ENCODE assay signal across 20 cellular contexts in the genomic region with DNA sequence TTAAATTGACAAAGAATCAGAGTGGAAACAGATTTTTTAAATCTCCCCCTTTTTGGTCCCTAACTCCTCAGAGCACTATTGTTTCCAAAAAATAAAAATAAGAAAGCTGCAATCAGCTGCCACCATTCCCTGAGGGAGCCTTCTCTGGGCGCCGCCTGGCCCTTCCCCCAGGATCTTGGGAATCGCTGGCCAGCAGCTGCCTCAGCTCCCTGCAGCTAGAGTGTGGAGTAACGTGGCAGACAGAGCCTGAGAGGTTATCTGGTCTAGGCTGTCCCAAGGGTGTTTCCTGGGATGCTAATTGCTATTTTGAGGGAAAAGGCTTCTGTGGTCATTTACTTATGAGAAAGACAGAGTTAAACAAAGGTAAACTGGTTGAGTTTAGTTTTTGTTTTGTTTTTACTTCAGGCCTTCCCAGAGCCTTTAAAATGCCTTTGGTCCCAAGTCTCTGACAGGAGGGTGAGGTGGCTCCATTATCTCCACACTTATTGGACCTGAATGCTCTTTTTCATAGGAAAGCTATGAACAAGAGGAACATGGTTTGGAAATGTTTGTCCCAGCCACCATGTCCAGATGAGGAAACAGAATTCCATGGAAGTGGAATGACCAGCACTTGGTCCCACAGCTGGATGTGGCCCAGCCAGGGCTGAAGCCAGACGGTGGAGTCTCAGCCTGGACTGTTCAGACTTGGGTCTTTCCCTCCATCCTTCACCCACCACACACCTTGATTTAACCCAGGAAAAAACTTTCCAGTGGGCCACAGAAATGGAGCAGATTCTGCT. TPM values are rescaled to one million over a fixed set of nuclear protein-coding genes. Genes with fewer than 3 reads are reported as not detected.
A peak's percentile ranks its signal among the peaks of the same experiment; 100 is the strongest.
DNase-seq lines count a peak whose midpoint lies in the region; ATAC-seq and TF ChIP-seq lines count a peak whose summit lies in the region.
"Had no signal": no experiment of that assay in that cellular context is flagged by ENCODE, and none has a peak within 500 bp of the region (broad histone marks: within the 10 kb centered on the region; RNA-seq: fewer than 3 reads in every experiment).

No MANE protein-coding gene starts in this region.

- no peaks in the 10 kb centered on the region for H3K27me3 ChIP-seq in MG63
- H3K27me3 ChIP-seq: tibial artery had no signal

- peak; percentile 28 for DNase-seq in NCI-H2227 (lab: John Stamatoyannopoulos, UW; ENCODE audit: unreplicated experiment)
- DNase-seq in NCI-H2227 treated with DMSO at 0.1 percent for 48 hours (lab: John Stamatoyannopoulos, UW): no peak
- peak; percentile 66 for DNase-seq in NCI-H69 (lab: John Stamatoyannopoulos, UW)
- no peak for DNase-seq in left cardiac atrium
- DNase-seq in osteocyte (ENCODE audit: extremely low spot score, unreplicated experiment): peak; percentile 34
- no peak for DNase-seq in NCI-H2196 treated with DMSO at 0.1 percent for 48 hours (lab: John Stamatoyannopoulos, UW; ENCODE audit: unreplicated experiment)
- no peak for DNase-seq in MG63
- DNase-seq: activated CD4-positive, alpha-beta T cell treated with anti-CD3 and anti-CD28 coated beads, Interleukin-2, amount 10 ng/mL, durations not matched to agents 7 days and 5 days; amniotic stem cell; CD4-positive, CD25-positive, alpha-beta regulatory T cell; DMS79; effector CD4-positive, alpha-beta T cell; NCI-H187; stimulated activated naive B cell treated with anti-CD40 and anti-IgM and Interleukin-4, amounts not matched to agents 10 μg/mL and 1 μg/mL and 100 μg/mL, for 72 hours; tibial artery had no signal

- no peak overlapping the region for H3K4me3 ChIP-seq in MG63
- H3K4me3 ChIP-seq: A549, HAP-1, tibial artery had no signal

- no peaks in the 10 kb centered on the region for H3K9me3 ChIP-seq in MG63
- H3K9me3 ChIP-seq: A549, HAP-1, tibial artery had no signal

- H3K36me3 Mint-ChIP-seq in osteocyte (ENCODE audit: unreplicated experiment): peaks cover 3% of the 10 kb centered on the region
- H3K36me3 Mint-ChIP-seq: CD4-positive, CD25-positive, alpha-beta regulatory T cell; mesothelial cell of epicardium had no signal

- no peaks in the 10 kb centered on the region for H3K36me3 ChIP-seq in MG63
- H3K36me3 ChIP-seq: HAP-1, tibial artery had no signal

- intact Hi-C loops in left cardiac atrium (cut with DNase I): no loop called here

- no peak for TF ChIP-seq CTCF in osteocyte (IDR thresholded peaks at IDR 0.05)

- peaks cover 2% of the 10 kb centered on the region for H3K27me3 Mint-ChIP-seq in osteocyte (ENCODE audit: unreplicated experiment)
- H3K27me3 Mint-ChIP-seq: activated CD4-positive, alpha-beta T cell treated with anti-CD3 and anti-CD28 coated beads, Interleukin-2, amount 10 ng/mL, durations not matched to agents 7 days and 5 days had no signal

- H3K4me1 Mint-ChIP-seq in osteocyte (ENCODE audit: unreplicated experiment): peaks cover 4% of the 10 kb centered on the region
- H3K4me1 Mint-ChIP-seq: stimulated activated naive B cell treated with anti-CD40 and anti-IgM and Interleukin-4, amounts not matched to agents 10 μg/mL and 1 μg/mL and 100 μg/mL, for 72 hours had no signal

- ATAC-seq in left cardiac atrium (peak; percentile 75 to 82), GM21717 (IDR thresholded peaks at IDR 0.05; ENCODE audit: unreplicated experiment) (no peak)
- ATAC-seq: A549; stimulated activated naive B cell treated with anti-CD40 and anti-IgM and Interleukin-4, amounts not matched to agents 10 μg/mL and 1 μg/mL and 100 μg/mL, for 72 hours had no signal

- no peaks in the 10 kb centered on the region for H3K9me3 Mint-ChIP-seq in osteocyte (ENCODE audit: unreplicated experiment)
- H3K9me3 Mint-ChIP-seq: activated CD4-positive, alpha-beta T cell treated with anti-CD3 and anti-CD28 coated beads, Interleukin-2, amount 10 ng/mL, durations not matched to agents 7 days and 5 days; mesothelial cell of epicardium had no signal

- H3K27ac Mint-ChIP-seq in osteocyte (ENCODE audit: unreplicated experiment): no peak overlapping the region
- H3K27ac Mint-ChIP-seq: activated CD4-positive, alpha-beta T cell treated with anti-CD3 and anti-CD28 coated beads, Interleukin-2, amount 10 ng/mL, durations not matched to agents 7 days and 5 days; mesothelial cell of epicardium; stimulated activated naive B cell treated with anti-CD40 and anti-IgM and Interleukin-4, amounts not matched to agents 10 μg/mL and 1 μg/mL and 100 μg/mL, for 72 hours had no signal

- no peak overlapping the region for H3K4me3 Mint-ChIP-seq in osteocyte (ENCODE audit: unreplicated experiment)
- H3K4me3 Mint-ChIP-seq: activated CD4-positive, alpha-beta T cell treated with anti-CD3 and anti-CD28 coated beads, Interleukin-2, amount 10 ng/mL, durations not matched to agents 7 days and 5 days; CD4-positive, CD25-positive, alpha-beta regulatory T cell; mesothelial cell of epicardium; neural crest cell; stimulated activated naive B cell treated with anti-CD40 and anti-IgM and Interleukin-4, amounts not matched to agents 10 μg/mL and 1 μg/mL and 100 μg/mL, for 72 hours had no signal

RNA-seq across cellular contexts. Expression of gene KIAA1614, which starts 14.1 kb away (rescaled TPM):
- 1 to 10 TPM; 8.2 to 9.3 TPM for total RNA-seq in left cardiac atrium
- total RNA-seq in osteocyte: 6.6 and 8.4 TPM in 2 replicates
- total RNA-seq in MG63 (2014; rRNA removed; shearing (Covaris generic); ENCODE audit: low replicate concordance): 3.9 and 13.8 TPM in 2 replicates

Comparison
In these comparisons a context has a peak if more than half of its experiments do, and no peak if none do; other contexts are left out.
1. DNase-seq: peak in NCI-H2227 (single experiment), NCI-H69 (single experiment) and osteocyte (single experiment); none in NCI-H2227 treated with DMSO at 0.1 percent for 48 hours (single experiment), left cardiac atrium (single experiment), NCI-H2196 treated with DMSO at 0.1 percent for 48 hours (single experiment) and MG63 (single experiment).